19 cellular contexts compared by ENCODE assay signal in genomic region chr6:33799714-33800113, GRCh38.
"Had no signal": no experiment of that assay in that cellular context is flagged by ENCODE, and none has a peak within 500 bp of the region (broad histone marks: within the 10 kb centered on the region; RNA-seq: fewer than 3 reads in every experiment).

No MANE protein-coding gene starts in this region.

- H3K4me1 ChIP-seq: thyroid gland, upper lobe of right lung had no signal

- ATAC-seq: activated CD4-positive, alpha-beta T cell treated with anti-CD3 and anti-CD28 coated beads for 36 hours; activated T-cell treated with anti-CD3 and anti-CD28 coated beads, Interleukin-2, amount 50 U/mL, for 4 hours; left colon; mucosa of descending colon; stimulated activated naive CD8-positive, alpha-beta T cell treated with anti-CD3 and anti-CD28 coated beads, Interleukin-15, Interleukin-2, amounts not matched to agents 100 U/mL and 50 U/mL, for 24 hours; upper lobe of right lung; WTC11 had no signal

- DNase-seq: activated CD4-positive, alpha-beta T cell treated with anti-CD3 and anti-CD28 coated beads for 36 hours; activated CD4-positive, alpha-beta T cell treated with anti-CD3 and anti-CD28 coated beads, Interleukin-2, amount 50 U/mL, for 4 hours; activated CD8-positive, alpha-beta memory T cell treated with anti-CD3 and anti-CD28 coated beads, Interleukin-2, amount 50 U/mL, for 48 hours; activated naive CD4-positive, alpha-beta T cell; activated T-cell treated with anti-CD3 and anti-CD28 coated beads, Interleukin-2, amount 50 U/mL, for 4 hours; dermis blood vessel endothelial cell; effector CD8-positive, alpha-beta T cell; glutamatergic neuron; hypothalamus; left colon; stimulated activated CD4-positive, alpha-beta T cell treated with anti-CD3 and anti-CD28 coated beads, Interleukin-12 subunit alpha, Interleukin-12 subunit beta, amount 100 ng/mL, for 4 hours; stimulated activated CD4-positive, alpha-beta T cell treated with anti-CD3 and anti-CD28 coated beads, Interleukin-4, amount 100 ng/mL, for 4 hours; stimulated activated naive CD8-positive, alpha-beta T cell treated with anti-CD3 and anti-CD28 coated beads, Interleukin-15, Interleukin-2, amounts not matched to agents 100 U/mL and 50 U/mL, for 24 hours; T-helper 1 cell; thyroid gland; upper lobe of right lung had no signal

- H3K4me3 ChIP-seq: mucosa of descending colon, prostate gland, thyroid gland, upper lobe of right lung had no signal

- H3K27me3 ChIP-seq: thyroid gland had no signal

- H3K36me3 ChIP-seq: prostate gland, thyroid gland, upper lobe of right lung had no signal

- H3K9me3 ChIP-seq: mucosa of descending colon, prostate gland, thyroid gland, upper lobe of right lung had no signal
